Comparison of ENCODE assay signal across 28 cellular contexts in genomic region chr6:8780653-8781052, GRCh38.
"Had no signal": no experiment of that assay in that cellular context is flagged by ENCODE, and none has a peak within 500 bp of the region (broad histone marks: within the 10 kb centered on the region; RNA-seq: fewer than 3 reads in every experiment).

No MANE protein-coding gene starts in this region.

- ATAC-seq: activated CD4-positive, alpha-beta T cell treated with anti-CD3 and anti-CD28 coated beads for 36 hours; activated CD4-positive, CD25-positive, alpha-beta regulatory T cell treated with anti-CD3 and anti-CD28 coated beads, Interleukin-2, amount 50 U/mL, for 24 hours; activated CD8-positive, alpha-beta T cell treated with anti-CD3 and anti-CD28 coated beads, Interleukin-2, amount 10 ng/mL, durations not matched to agents 7 days and 5 days; WTC11 had no signal

- H3K4me3 ChIP-seq: ascending aorta, cardiac muscle cell, colonic mucosa, MG63, SJCRH30, SK-N-MC had no signal

- H3K36me3 ChIP-seq: ascending aorta, cardiac muscle cell, colonic mucosa, MG63, SJCRH30 had no signal

- H3K9me3 ChIP-seq: colonic mucosa, MG63, SJCRH30 had no signal

- H3K27ac ChIP-seq: ascending aorta, cardiac muscle cell, colonic mucosa, SJCRH30, SK-N-MC had no signal

- H3K4me1 ChIP-seq: ascending aorta, colonic mucosa, SJCRH30 had no signal

- H3K27me3 ChIP-seq: ascending aorta, cardiac muscle cell, colonic mucosa, MG63, SJCRH30 had no signal

- DNase-seq: activated CD4-positive, alpha-beta T cell treated with anti-CD3 and anti-CD28 coated beads for 36 hours; activated CD4-positive, alpha-beta T cell treated with anti-CD3 and anti-CD28 coated beads, Interleukin-2, amount 10 ng/mL, durations not matched to agents 7 days and 5 days; activated CD4-positive, alpha-beta T cell treated with anti-CD3 and anti-CD28 coated beads, Interleukin-2, amount 50 U/mL, for 48 hours; activated CD8-positive, alpha-beta T cell treated with anti-CD3 and anti-CD28 coated beads, Interleukin-2, amount 10 ng/mL, durations not matched to agents 7 days and 5 days; activated gamma-delta T cell; activated naive CD4-positive, alpha-beta T cell treated with Interleukin-2 at 50 U/mL for 16 hours; activated naive CD8-positive, alpha-beta T cell treated with anti-CD3 and anti-CD28 coated beads, Interleukin-2, amount 10 ng/mL, durations not matched to agents 7 days and 5 days; activated T-cell treated with anti-CD3 and anti-CD28 coated beads, Interleukin-2, amount 50 U/mL, for 24 hours; amygdala; colonic mucosa; Kasumi-1; MG63; NCI-H1048; NCI-H1105 treated with DMSO at 0.1 percent for 48 hours; NCI-H1436; NCI-H1694; NCI-H2029; NCI-H345; NCI-H748 treated with DMSO at 0.1 percent for 48 hours; NK-92 treated with Interleukin-12 subunit alpha and Interleukin-12 subunit beta, amount 100 ng/mL, for 24 hours; OCI-M1; SHP77; SJCRH30 had no signal
